In the genomic region with DNA sequence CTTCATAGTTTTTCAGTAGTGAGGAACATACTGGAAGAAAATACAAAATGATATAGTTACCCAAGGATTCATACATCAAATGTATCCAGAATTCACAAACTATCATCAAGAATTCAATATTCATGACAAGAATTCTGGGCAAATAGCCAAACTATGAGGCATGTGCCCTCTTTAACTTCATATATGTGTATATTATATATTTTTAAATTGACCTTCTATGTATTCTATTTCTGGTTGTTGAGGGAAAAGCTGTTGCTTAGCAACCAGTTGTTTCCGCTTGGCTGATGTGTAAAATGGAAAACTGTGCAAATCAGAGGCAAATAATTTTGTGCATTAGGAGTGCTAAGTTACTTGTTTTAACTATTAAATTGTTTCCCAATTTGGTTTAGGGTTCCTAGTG, we compare ENCODE assay signal across 18 cellular contexts. TPM values are rescaled to one million over a fixed set of nuclear protein-coding genes. Genes with fewer than 3 reads are reported as not detected.
DNase-seq lines count a peak whose midpoint lies in the region; FAIRE-seq and TF ChIP-seq lines count a peak whose summit lies in the region.
"Had no signal": no experiment of that assay in that cellular context is flagged by ENCODE, and none has a peak within 500 bp of the region (broad histone marks: within the 10 kb centered on the region; RNA-seq: fewer than 3 reads in every experiment).

No MANE protein-coding gene starts in this region.

- no peaks in the 10 kb centered on the region for H3K4me1 ChIP-seq in GM23248 (ENCODE audit: insufficient read depth)
- H3K4me1 ChIP-seq: HAP-1, thyroid gland had no signal

- H3K27me3 ChIP-seq in GM23248 (replicated peaks; ENCODE audit: insufficient read depth) (no peaks in the 10 kb centered on the region), bronchial epithelial cell (ENCODE audit: control insufficient read depth, insufficient read depth, low read length) (no peaks in the 10 kb centered on the region)
- H3K27me3 ChIP-seq: thyroid gland had no signal

- H3K9me3 ChIP-seq in GM23248 (ENCODE audit: low read depth), result no peaks in the 10 kb centered on the region
- H3K9me3 ChIP-seq: HAP-1, thyroid gland had no signal

- no peak overlapping the region for H3K9ac ChIP-seq in GM23248

- H3K36me3 ChIP-seq in GM23248 (ENCODE audit: low read depth) (no peaks in the 10 kb centered on the region), bronchial epithelial cell (ENCODE audit: control insufficient read depth, insufficient read depth, low read length) (no peaks in the 10 kb centered on the region)
- H3K36me3 ChIP-seq: HAP-1, thyroid gland had no signal

- in situ Hi-C loops in GM23248 (cut with MboI), result no loop called here

- TF ChIP-seq CTCF in bronchial epithelial cell (IDR thresholded peaks at IDR 0.05; ENCODE audit: insufficient read depth, low read length, severe bottlenecking), result no peak
- TF ChIP-seq CTCF in endothelial cell (IDR thresholded peaks at IDR 0.05; ENCODE audit: unreplicated experiment), result no peak

- no peaks in the 10 kb centered on the region for H3K27me3 Mint-ChIP-seq in endothelial cell (ENCODE audit: unreplicated experiment)

- H4K20me1 ChIP-seq in GM23248 (ENCODE audit: insufficient read depth), result no peaks in the 10 kb centered on the region

- no peak overlapping the region for H3K4me3 Mint-ChIP-seq in endothelial cell (ENCODE audit: unreplicated experiment)
- H3K4me3 Mint-ChIP-seq: stimulated activated effector memory CD8-positive, alpha-beta T cell treated with anti-CD3 and anti-CD28 coated beads, Interleukin-12 subunit alpha, Interleukin-12 subunit beta, amount 100 ng/mL, for 72 hours; WTC11 had no signal

- no peaks in the 10 kb centered on the region for H3K36me3 Mint-ChIP-seq in endothelial cell (ENCODE audit: low read depth, unreplicated experiment)
- H3K36me3 Mint-ChIP-seq: stimulated activated effector memory CD8-positive, alpha-beta T cell treated with anti-CD3 and anti-CD28 coated beads, Interleukin-12 subunit alpha, Interleukin-12 subunit beta, amount 100 ng/mL, for 72 hours; WTC11 had no signal

- DNase-seq in GM23248, result peak; percentile 33
- peak; percentile 10 for DNase-seq in NCI-H1694 treated with DMSO at 0.1 percent for 48 hours (lab: John Stamatoyannopoulos, UW)
- DNase-seq in bronchial epithelial cell (ENCODE audit: low read depth), result peak; percentile 63
- peak; percentile 67 for DNase-seq in left kidney (ENCODE audit: low read depth, low spot score)
- DNase-seq in NOMO-1 treated with DMSO at 0.1 percent for 48 hours (lab: John Stamatoyannopoulos, UW; ENCODE audit: unreplicated experiment), result no peak
- DNase-seq in endothelial cell (ENCODE audit: low spot score), result no peak
- DNase-seq in dedifferentiated amniotic fluid mesenchymal stem cell (ENCODE audit: extremely low spot score), result no peak
- DNase-seq: activated effector memory CD4-positive, alpha-beta T cell treated with Interleukin-2 at 50 U/mL for 16 hours; AML-193; Calu3; head of caudate nucleus; NCI-H2029 treated with DMSO at 0.1 percent for 48 hours; thyroid gland had no signal

- H3K4me2 ChIP-seq in GM23248 (ENCODE audit: unreplicated experiment), result no peak overlapping the region

- H3F3A ChIP-seq in GM23248 (ENCODE audit: insufficient read depth), result no peaks in the 10 kb centered on the region

- H3K9me2 ChIP-seq in GM23248 (ENCODE audit: insufficient read depth), result no peaks in the 10 kb centered on the region

- no peaks in the 10 kb centered on the region for H3K4me1 Mint-ChIP-seq in endothelial cell (ENCODE audit: unreplicated experiment)
- H3K4me1 Mint-ChIP-seq: stimulated activated effector memory CD8-positive, alpha-beta T cell treated with anti-CD3 and anti-CD28 coated beads, Interleukin-12 subunit alpha, Interleukin-12 subunit beta, amount 100 ng/mL, for 72 hours; WTC11 had no signal

- H3K9me3 Mint-ChIP-seq in endothelial cell (ENCODE audit: unreplicated experiment), result no peaks in the 10 kb centered on the region
- H3K9me3 Mint-ChIP-seq: stimulated activated effector memory CD8-positive, alpha-beta T cell treated with anti-CD3 and anti-CD28 coated beads, Interleukin-12 subunit alpha, Interleukin-12 subunit beta, amount 100 ng/mL, for 72 hours; WTC11 had no signal

- 93 to 98% methylated on average over 1 of the region's 1 CpG for WGBS in GM23248 (ENCODE audit: low coverage in 1 of 2, low lambda C conversion rate in 2 of 2, missing lambda C conversion rate in 2 of 2), 2 experiments

- no peaks in the 10 kb centered on the region for H3K79me2 ChIP-seq in GM23248 (ENCODE audit: insufficient read depth)

- no peak overlapping the region for H3K27ac Mint-ChIP-seq in endothelial cell (ENCODE audit: unreplicated experiment)
- H3K27ac Mint-ChIP-seq: stimulated activated effector memory CD8-positive, alpha-beta T cell treated with anti-CD3 and anti-CD28 coated beads, Interleukin-12 subunit alpha, Interleukin-12 subunit beta, amount 100 ng/mL, for 72 hours; WTC11 had no signal

- no peak overlapping the region for H2AFZ ChIP-seq in GM23248

- no peak overlapping the region for H3K4me3 ChIP-seq in GM23248
- no peak overlapping the region for H3K4me3 ChIP-seq in bronchial epithelial cell (ENCODE audit: low read depth, low read length)
- H3K4me3 ChIP-seq: HAP-1, skin epidermis, thyroid gland had no signal

- no peak overlapping the region for H3K27ac ChIP-seq in GM23248
- H3K27ac ChIP-seq: skin epidermis, thyroid gland had no signal

- no peak for FAIRE-seq in bronchial epithelial cell (lab: Jason Lieb, UNC)
- FAIRE-seq: GM18507 had no signal

RNA-seq across cellular contexts. Expression of gene IVNS1ABP, which starts 35.0 kb away (rescaled TPM):
- total RNA-seq in GM23248 (2014; rRNA removed; shearing (Covaris generic)), result 52.0 and 63.5 TPM in 2 replicates
- polyA plus RNA-seq in GM23248 (2016; fragmentation: Nextera tagmentation; extraction: Ambion mirVana), result 47.9 and 51.4 TPM in 2 replicates
- 34.8 and 72.7 TPM in 2 replicates for total RNA-seq in bronchial epithelial cell
- total RNA-seq in endothelial cell (ENCODE audit: unreplicated experiment), result 95.9 TPM

Comparison
In these comparisons a context has a peak if more than half of its experiments do, and no peak if none do; other contexts are left out.
1. DNase-seq: peak in GM23248 (single experiment), NCI-H1694 treated with DMSO at 0.1 percent for 48 hours (single experiment), bronchial epithelial cell (single experiment) and left kidney (single experiment); none in NOMO-1 treated with DMSO at 0.1 percent for 48 hours (single experiment), endothelial cell (single experiment) and dedifferentiated amniotic fluid mesenchymal stem cell (single experiment).